27 cellular contexts compared by ENCODE assay signal in genomic region chr4:183424109-183424751, GRCh38. TPM values are rescaled to one million over a fixed set of nuclear protein-coding genes. Genes with fewer than 3 reads are reported as not detected.
A peak's percentile ranks its signal among the peaks of the same experiment; 100 is the strongest.
DNase-seq lines count a peak whose midpoint lies in the region; ATAC-seq and TF ChIP-seq lines count a peak whose summit lies in the region.
"Had no signal": no experiment of that assay in that cellular context is flagged by ENCODE, and none has a peak within 500 bp of the region (broad histone marks: within the 10 kb centered on the region; RNA-seq: fewer than 3 reads in every experiment).

No MANE protein-coding gene starts in this region.

- intact Hi-C loops in Right ventricle myocardium inferior (cut with DNase I): no loop called here

- no peaks in the 10 kb centered on the region for H3K9me3 Mint-ChIP-seq in stimulated activated effector memory CD8-positive, alpha-beta T cell treated with anti-CD3 and anti-CD28 coated beads, Interleukin-12 subunit alpha, Interleukin-12 subunit beta, amount 100 ng/mL, for 72 hours
- H3K9me3 Mint-ChIP-seq: endodermal cell; naive thymus-derived CD8-positive, alpha-beta T cell; stimulated activated naive CD8-positive, alpha-beta T cell treated with anti-CD3 and anti-CD28 coated beads, Interleukin-15, Interleukin-2, amounts not matched to agents 100 ng/mL and 50 ng/mL, for 24 hours; T-helper 1 cell treated with Interleukin-12 subunit alpha and Interleukin-12 subunit beta and Interleukin-4 antibody, amounts not matched to agents 30 μg/mL and 1 μg/mL, for 36 hours had no signal

- H3K27ac Mint-ChIP-seq in stimulated activated effector memory CD8-positive, alpha-beta T cell treated with anti-CD3 and anti-CD28 coated beads, Interleukin-12 subunit alpha, Interleukin-12 subunit beta, amount 100 ng/mL, for 72 hours: peak overlapping the region; percentile 65
- H3K27ac Mint-ChIP-seq: endodermal cell; stimulated activated naive CD8-positive, alpha-beta T cell treated with anti-CD3 and anti-CD28 coated beads, Interleukin-15, Interleukin-2, amounts not matched to agents 100 ng/mL and 50 ng/mL, for 24 hours; T-helper 1 cell treated with Interleukin-12 subunit alpha and Interleukin-12 subunit beta and Interleukin-4 antibody, amounts not matched to agents 30 μg/mL and 1 μg/mL, for 36 hours had no signal

- H3K4me1 Mint-ChIP-seq in stimulated activated effector memory CD8-positive, alpha-beta T cell treated with anti-CD3 and anti-CD28 coated beads, Interleukin-12 subunit alpha, Interleukin-12 subunit beta, amount 100 ng/mL, for 72 hours: no peaks in the 10 kb centered on the region
- H3K4me1 Mint-ChIP-seq: endodermal cell had no signal

- TF ChIP-seq CTCF in coronary artery (IDR thresholded peaks at IDR 0.05): no peak

- no peak overlapping the region for H3K4me3 ChIP-seq in coronary artery
- H3K4me3 ChIP-seq: A549, adrenal gland, BLaER1, SJSA1, spleen had no signal

- H3K4me3 Mint-ChIP-seq in stimulated activated effector memory CD8-positive, alpha-beta T cell treated with anti-CD3 and anti-CD28 coated beads, Interleukin-12 subunit alpha, Interleukin-12 subunit beta, amount 100 ng/mL, for 72 hours: no peak overlapping the region
- H3K4me3 Mint-ChIP-seq: endodermal cell; naive thymus-derived CD8-positive, alpha-beta T cell; stimulated activated naive CD8-positive, alpha-beta T cell treated with anti-CD3 and anti-CD28 coated beads, Interleukin-15, Interleukin-2, amounts not matched to agents 100 ng/mL and 50 ng/mL, for 24 hours; T-helper 1 cell treated with Interleukin-12 subunit alpha and Interleukin-12 subunit beta and Interleukin-4 antibody, amounts not matched to agents 30 μg/mL and 1 μg/mL, for 36 hours had no signal

- ATAC-seq in stimulated activated effector memory CD8-positive, alpha-beta T cell treated with anti-CD3 and anti-CD28 coated beads, Interleukin-12 subunit alpha, Interleukin-12 subunit beta, amount 100 ng/mL, for 72 hours: no peak
- ATAC-seq in GM19463 (IDR thresholded peaks at IDR 0.05; ENCODE audit: unreplicated experiment) (no peak), Right ventricle myocardium inferior (no peak)
- ATAC-seq: A549; left cardiac atrium; naive thymus-derived CD8-positive, alpha-beta T cell had no signal

- DNase-seq in activated CD8-positive, alpha-beta memory T cell treated with anti-CD3 and anti-CD28 coated beads for 24 hours: peak; percentile 38
- DNase-seq in activated CD8-positive, alpha-beta memory T cell treated with anti-CD3 and anti-CD28 coated beads, Interleukin-2, amount 50 U/mL, for 4 hours: no peak
- DNase-seq in M059J (ENCODE audit: low read depth) (peak; percentile 60), coronary artery (ENCODE audit: low spot score) (peak; percentile 52), Right ventricle myocardium inferior (ENCODE audit: missing footprints) (no peak), iPS-NIHi11 (ENCODE audit: low spot score) (no peak)
- no peak for DNase-seq in stimulated activated effector memory CD8-positive, alpha-beta T cell treated with anti-CD3 and anti-CD28 coated beads, Interleukin-12 subunit alpha, Interleukin-12 subunit beta, amount 100 ng/mL, for 72 hours (ENCODE audit: low spot score in 2 of 2)
- DNase-seq: activated CD4-positive, alpha-beta T cell treated with anti-CD3 and anti-CD28 coated beads, Interleukin-2, amount 50 U/mL, for 1 hour; activated gamma-delta T cell treated with Interleukin-2 at 50 U/mL for 16 hours; cortex of kidney; endodermal cell; Karpas-422; left cardiac atrium; naive thymus-derived CD8-positive, alpha-beta T cell; NCI-H1092; NCI-H187 treated with DMSO at 0.1 percent for 48 hours; NCI-H2227 treated with DMSO at 0.1 percent for 48 hours; NCI-H82; spleen; stimulated activated CD4-positive, alpha-beta T cell treated with anti-CD3 and anti-CD28 coated beads, Interleukin-4, amount 100 ng/mL, for 1 hour had no signal

- H3K36me3 Mint-ChIP-seq in stimulated activated effector memory CD8-positive, alpha-beta T cell treated with anti-CD3 and anti-CD28 coated beads, Interleukin-12 subunit alpha, Interleukin-12 subunit beta, amount 100 ng/mL, for 72 hours: no peaks in the 10 kb centered on the region
- H3K36me3 Mint-ChIP-seq: naive thymus-derived CD8-positive, alpha-beta T cell had no signal

- no peak overlapping the region for H3K27ac ChIP-seq in coronary artery
- H3K27ac ChIP-seq: A549, adrenal gland, BLaER1, SJSA1, spleen had no signal

RNA-seq across cellular contexts. Expression of gene CDKN2AIP, which starts 20.2 kb away (rescaled TPM):
- total RNA-seq in M059J (2014; rRNA removed; shearing (Covaris generic)): 30.7 and 31.8 TPM in 2 replicates
- total RNA-seq in Right ventricle myocardium inferior: 10.6 TPM

Comparison
In these comparisons a context has a peak if more than half of its experiments do, and no peak if none do; other contexts are left out.
1. DNase-seq: peak in activated CD8-positive, alpha-beta memory T cell treated with anti-CD3 and anti-CD28 coated beads for 24 hours (single experiment), M059J (single experiment) and coronary artery (single experiment); none in activated CD8-positive, alpha-beta memory T cell treated with anti-CD3 and anti-CD28 coated beads, Interleukin-2, amount 50 U/mL, for 4 hours (single experiment), stimulated activated effector memory CD8-positive, alpha-beta T cell treated with anti-CD3 and anti-CD28 coated beads, Interleukin-12 subunit alpha, Interleukin-12 subunit beta, amount 100 ng/mL, for 72 hours (0 of 2), Right ventricle myocardium inferior (single experiment) and iPS-NIHi11 (single experiment).